Comparison of ENCODE assay signal across 9 cellular contexts in the genomic region with DNA sequence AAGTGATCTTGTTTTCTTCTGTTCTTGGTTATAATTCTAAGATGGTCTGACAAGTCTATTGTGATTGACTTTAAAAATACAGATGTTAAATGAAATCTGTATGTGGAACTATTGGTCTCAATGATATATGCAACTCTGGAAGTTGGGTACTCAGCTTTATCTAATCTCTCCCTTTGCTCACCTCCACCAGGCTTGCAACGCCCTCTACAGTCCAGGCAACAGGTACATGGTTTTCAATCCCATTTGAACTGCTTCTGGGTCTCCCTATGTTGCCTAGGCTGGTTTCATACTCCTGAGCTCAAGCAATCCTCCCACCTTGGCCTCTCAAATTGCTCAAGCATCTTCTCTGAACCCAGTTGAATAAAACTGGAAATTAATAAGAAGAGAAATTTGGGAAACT. TPM values are rescaled to one million over a fixed set of nuclear protein-coding genes. Genes with fewer than 3 reads are reported as not detected.
DNase-seq lines count a peak whose midpoint lies in the region; ATAC-seq and TF ChIP-seq lines count a peak whose summit lies in the region.
"Had no signal": no experiment of that assay in that cellular context is flagged by ENCODE, and none has a peak within 500 bp of the region (broad histone marks: within the 10 kb centered on the region; RNA-seq: fewer than 3 reads in every experiment).

No MANE protein-coding gene starts in this region.

- TF ChIP-seq CTCF in activated B cell treated with CpG ODN at 0.5 μM for 24 hours (IDR thresholded peaks at IDR 0.05) (no peak), epithelial cell of esophagus (IDR thresholded peaks at IDR 0.05; ENCODE audit: insufficient read depth, low read depth, low read length, missing control alignments) (peak; percentile 56)

- no peaks in the 10 kb centered on the region for H3K27me3 Mint-ChIP-seq in activated B cell treated with CpG ODN at 0.5 μM for 24 hours

- CTCF ChIA-PET in activated B cell treated with CpG ODN at 0.5 μM for 24 hours (lab: Charles Lee) = interaction anchor here (0.6 to 1.4 kb wide), 21 partner anchors 9 to 278 kb away, joined by 3 to 26 read pairs (median 4); partner anchors contain the start of genes HLA-DQA1 and HLA-DQB1

- ATAC-seq in activated B cell treated with CpG ODN at 0.5 μM for 24 hours (ENCODE audit: low read depth) = peak; percentile 49
- ATAC-seq in HG02623 (IDR thresholded peaks at IDR 0.05; ENCODE audit: unreplicated experiment) = no peak
- ATAC-seq in HG03039 (IDR thresholded peaks at IDR 0.05; ENCODE audit: unreplicated experiment) = no peak

- peak; percentile 56 for DNase-seq in activated gamma-delta T cell treated with Interleukin-2 at 50 U/mL for 16 hours
- DNase-seq in activated gamma-delta T cell (lab: John Stamatoyannopoulos, UW) = no peak
- no peak for DNase-seq in activated B cell treated with CpG ODN at 0.5 μM for 24 hours
- DNase-seq in epithelial cell of esophagus (ENCODE audit: low read depth) = peak; percentile 49
- peak; percentile 43 to 57 for DNase-seq in stimulated activated CD4-positive, alpha-beta T cell treated with anti-CD3 and anti-CD28 coated beads, Interleukin-2, amount 100 ng/mL, for 24 hours
- DNase-seq in NCI-H345 treated with DMSO at 0.1 percent for 48 hours (lab: John Stamatoyannopoulos, UW; ENCODE audit: unreplicated experiment) = no peak

- intact Hi-C loops in activated B cell treated with CpG ODN at 0.5 μM for 24 hours (cut with micrococcal nuclease) = loop anchor here (1.0 to 5.0 kb wide), 4 partner anchors 35 to 260 kb away; no protein-coding TSS in a partner anchor

- H3K36me3 Mint-ChIP-seq in activated B cell treated with CpG ODN at 0.5 μM for 24 hours (ENCODE audit: low read depth) = no peaks in the 10 kb centered on the region

- peak overlapping the region; percentile 3 for H3K4me3 Mint-ChIP-seq in activated B cell treated with CpG ODN at 0.5 μM for 24 hours
- H3K4me3 Mint-ChIP-seq: nephron had no signal

- peak overlapping the region; percentile 85 for H3K27ac Mint-ChIP-seq in activated B cell treated with CpG ODN at 0.5 μM for 24 hours
- H3K27ac Mint-ChIP-seq: nephron had no signal

- POLR2A ChIA-PET in activated B cell treated with CpG ODN at 0.5 μM for 24 hours (lab: Charles Lee) = interaction anchor here (0.6 to 8.4 kb wide), 19 partner anchors 9 to 516 kb away, joined by 3 to 387 read pairs (median 5); partner anchors contain the start of genes HLA-DQA1, HLA-DQB1, HLA-DRA and HLA-DRB5

- H3K9me3 Mint-ChIP-seq in activated B cell treated with CpG ODN at 0.5 μM for 24 hours = peaks cover 8% of the 10 kb centered on the region

- no peak overlapping the region for H3K4me3 ChIP-seq in epithelial cell of esophagus (ENCODE audit: low read length)

- H3K4me1 Mint-ChIP-seq in activated B cell treated with CpG ODN at 0.5 μM for 24 hours = peaks cover 54% of the 10 kb centered on the region
- H3K4me1 Mint-ChIP-seq: nephron had no signal

RNA-seq across cellular contexts. Expression of gene HLA-DQB1, which starts 25.6 kb away (rescaled TPM):
- 262 and 310 TPM in 2 replicates for total RNA-seq in activated B cell treated with CpG ODN at 0.5 μM for 24 hours

RNA-seq across cellular contexts. Expression of gene HLA-DQA2, which starts 49.2 kb away (rescaled TPM):
- total RNA-seq in activated B cell treated with CpG ODN at 0.5 μM for 24 hours = 231 and 237 TPM in 2 replicates

RNA-seq across cellular contexts. Expression of gene HLA-DQA1, which starts 54.8 kb away (rescaled TPM):
- 628 and 664 TPM in 2 replicates for total RNA-seq in activated B cell treated with CpG ODN at 0.5 μM for 24 hours

Comparison
In these comparisons a context has a peak if more than half of its experiments do, and no peak if none do; other contexts are left out.
1. DNase-seq: peak in activated gamma-delta T cell treated with Interleukin-2 at 50 U/mL for 16 hours (single experiment), epithelial cell of esophagus (single experiment) and stimulated activated CD4-positive, alpha-beta T cell treated with anti-CD3 and anti-CD28 coated beads, Interleukin-2, amount 100 ng/mL, for 24 hours (2 of 2); none in activated gamma-delta T cell (single experiment), activated B cell treated with CpG ODN at 0.5 μM for 24 hours (single experiment) and NCI-H345 treated with DMSO at 0.1 percent for 48 hours (single experiment).